17 cellular contexts compared by ENCODE assay signal in the genomic region with DNA sequence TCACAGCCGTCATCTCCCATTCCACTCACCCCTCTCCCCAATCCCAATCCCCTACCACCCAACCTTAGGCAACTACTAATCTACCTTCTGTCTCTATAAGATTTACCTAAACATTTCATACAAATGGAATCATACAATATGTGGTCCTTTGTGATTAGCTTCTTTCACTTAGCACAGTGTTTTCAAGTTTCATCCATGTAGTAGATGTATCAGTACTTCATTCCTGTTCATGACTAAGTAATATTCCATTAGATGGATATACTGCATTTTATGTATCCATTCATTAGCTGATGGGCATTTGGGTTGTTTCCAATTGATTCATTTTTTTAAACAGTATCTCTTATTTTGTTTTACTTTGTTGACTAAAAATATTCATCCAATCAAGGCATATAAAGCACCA.
A peak's percentile ranks its signal among the peaks of the same experiment; 100 is the strongest.
DNase-seq lines count a peak whose midpoint lies in the region; ATAC-seq and TF ChIP-seq lines count a peak whose summit lies in the region.
"Had no signal": no experiment of that assay in that cellular context is flagged by ENCODE, and none has a peak within 500 bp of the region (broad histone marks: within the 10 kb centered on the region; RNA-seq: fewer than 3 reads in every experiment).

No MANE protein-coding gene starts in this region.

- H3K9me3 ChIP-seq in SK-N-SH (no peaks in the 10 kb centered on the region), RWPE2 (ENCODE audit: severe bottlenecking) (no peaks in the 10 kb centered on the region)
- H3K9me3 ChIP-seq: BLaER1 had no signal

- H4K8ac ChIP-seq in mesendoderm (ENCODE audit: low read depth, low read length): no peak overlapping the region

- WGBS in SK-N-SH (ENCODE audit: low lambda C conversion rate): 0% methylated on average over 1 of the region's 1 CpG
- 100% methylated on average over 1 of the region's 1 CpG for WGBS in mesendoderm (ENCODE audit: extremely low coverage, insufficient coverage, low lambda C conversion rate)

- H3K79me1 ChIP-seq in mesendoderm (ENCODE audit: low read length): peaks cover 14% of the 10 kb centered on the region

- no peak overlapping the region for H3K23ac ChIP-seq in mesendoderm (ENCODE audit: low read length)

- H3K79me2 ChIP-seq in SK-N-SH (ENCODE audit: insufficient read depth) (peaks cover 95% of the 10 kb centered on the region), mesendoderm (ENCODE audit: control insufficient read depth, insufficient read depth, low read length) (peaks cover 23% of the 10 kb centered on the region)

- peaks cover 7% of the 10 kb centered on the region; the same call in 1 of the 2 replicates for H4K20me1 ChIP-seq in SK-N-SH (ENCODE audit: insufficient read depth)
- H4K20me1 ChIP-seq: BLaER1 had no signal

- H3K36me3 ChIP-seq in SK-N-SH (replicated peaks in 1 of 2; ENCODE audit: control insufficient read depth in 1 of 2, insufficient read depth in 2 of 2, low read length in 1 of 2) (peaks cover 0 to 9% of the 10 kb centered on the region in 2 experiments), RWPE2 (ENCODE audit: low read depth) (no peaks in the 10 kb centered on the region), mesendoderm (ENCODE audit: control insufficient read depth, insufficient read depth, low read length) (no peaks in the 10 kb centered on the region)
- H3K36me3 ChIP-seq: BLaER1 had no signal

- TF ChIP-seq CTCF in SK-N-SH (IDR thresholded peaks at IDR 0.05) (no peak), RWPE2 (IDR thresholded peaks at IDR 0.05; ENCODE audit: poor library complexity, severe bottlenecking) (no peak)

- H2AK5ac ChIP-seq in mesendoderm (ENCODE audit: low read length): no peak overlapping the region

- H2AFZ ChIP-seq in SK-N-SH (ENCODE audit: low read depth): no peak overlapping the region
- H2AFZ ChIP-seq: GM23338 had no signal

- no peak overlapping the region for H3K56ac ChIP-seq in mesendoderm (ENCODE audit: low read length)

- no peak overlapping the region for H3K4me3 ChIP-seq in SK-N-SH (ENCODE audit: low read depth in 2 of 2, low read length in 1 of 2)
- no peak overlapping the region for H3K4me3 ChIP-seq in RWPE2 (ENCODE audit: severe bottlenecking)
- no peak overlapping the region for H3K4me3 ChIP-seq in mesendoderm (ENCODE audit: low read length)
- H3K4me3 ChIP-seq: BLaER1, GM23338 had no signal

- DNase-seq in SK-N-SH (no peak), RWPE2 (ENCODE audit: low spot score) (no peak), mesendoderm (no peak), GDM1 (lab: John Stamatoyannopoulos, UW) (no peak), NCI-H146 (lab: John Stamatoyannopoulos, UW) (no peak)
- DNase-seq: CD4-positive, alpha-beta memory T cell; DMS53; DND-41; EL; H7 had no signal

- no peak overlapping the region for H3K4me2 ChIP-seq in SK-N-SH
- no peak overlapping the region for H3K4me2 ChIP-seq in mesendoderm (ENCODE audit: low read length)
- H3K4me2 ChIP-seq: BLaER1, GM23338, KMS-11 had no signal

- POLR2A ChIA-PET in SK-N-SH (lab: Yijun Ruan, JAX): no interaction called here

- H3K9me2 ChIP-seq in SK-N-SH: no peaks in the 10 kb centered on the region

- H3F3A ChIP-seq in SK-N-SH (replicated peaks; ENCODE audit: insufficient read depth): peaks cover 56% of the 10 kb centered on the region

- ATAC-seq in SK-N-SH treated with all-trans-retinoic acid at 6 μM for 48 hours (no peak), RWPE2 (ENCODE audit: low read depth) (no peak), GM21529 (IDR thresholded peaks at IDR 0.05; ENCODE audit: unreplicated experiment) (no peak)
- ATAC-seq: GM23338, HCT116 had no signal

- H2BK15ac ChIP-seq in mesendoderm (replicated peaks; ENCODE audit: low read depth): no peak overlapping the region

- CTCF ChIA-PET in SK-N-SH (lab: Yijun Ruan, JAX): interaction anchor here (1.1 to 2.3 kb wide), 3 partner anchors 14 to 29 kb away, joined by 3 to 6 read pairs (median 4); no protein-coding TSS in a partner anchor

- H3K9ac ChIP-seq in SK-N-SH: 0 out of 2 replicates have a peak overlapping the region, but pooled peaks have one; percentile 74
- H3K9ac ChIP-seq in mesendoderm (ENCODE audit: low read length): no peak overlapping the region
- H3K9ac ChIP-seq: BLaER1, KMS-11 had no signal

- TF ChIP-seq EP300 in SK-N-SH (IDR thresholded peaks at IDR 0.05; ENCODE audit: borderline replicate concordance in 1 of 2, low read depth in 1 of 2, low read length in 1 of 2): no peak

- H3K27ac ChIP-seq in SK-N-SH (ENCODE audit: low read depth in 2 of 2, low read length in 1 of 2) (peak overlapping the region in 1 of 2 experiments; percentile 98; a peak in 2 of 4 replicates), RWPE2 (ENCODE audit: poor library complexity, severe bottlenecking) (peak overlapping the region; percentile 96), mesendoderm (ENCODE audit: low read depth, low read length) (no peak overlapping the region)
- H3K27ac ChIP-seq: 22Rv1, BLaER1, KMS-11 had no signal

- no peaks in the 10 kb centered on the region for H3K27me3 ChIP-seq in SK-N-SH (ENCODE audit: insufficient read depth)
- H3K27me3 ChIP-seq in RWPE2 (ENCODE audit: insufficient read depth, poor library complexity, severe bottlenecking): no peaks in the 10 kb centered on the region
- no peaks in the 10 kb centered on the region for H3K27me3 ChIP-seq in mesendoderm (ENCODE audit: insufficient read depth, low read length, poor library complexity)
- H3K27me3 ChIP-seq: BLaER1 had no signal

- H2BK120ac ChIP-seq in mesendoderm (ENCODE audit: low read depth, low read length): peak overlapping the region; percentile 45

- peaks cover 2 to 37% of the 10 kb centered on the region in 2 experiments for H3K4me1 ChIP-seq in SK-N-SH (ENCODE audit: control insufficient read depth in 1 of 2, insufficient read depth in 2 of 2, low read depth in 1 of 2, low read length in 1 of 2)
- peaks cover 42% of the 10 kb centered on the region for H3K4me1 ChIP-seq in RWPE2 (ENCODE audit: insufficient read depth, poor library complexity, severe bottlenecking)
- H3K4me1 ChIP-seq in mesendoderm (ENCODE audit: control insufficient read depth, low read depth, low read length): peaks cover 24% of the 10 kb centered on the region

- no peak overlapping the region for H2BK5ac ChIP-seq in mesendoderm (ENCODE audit: low read length)

- H4K5ac ChIP-seq in mesendoderm (ENCODE audit: low read length): no peak overlapping the region

- no peak for TF ChIP-seq RAD21 in SK-N-SH (IDR thresholded peaks at IDR 0.05; ENCODE audit: low read length)

- no peak overlapping the region for H3K18ac ChIP-seq in mesendoderm (ENCODE audit: low read length)

- H3K4ac ChIP-seq in mesendoderm (ENCODE audit: low read depth, low read length): no peak overlapping the region

TF ChIP-seq in SK-N-SH, 30 proteins besides CTCF, POLR2A, EP300 and RAD21:
- no peak for TF ChIP-seq USF2 (IDR thresholded peaks at IDR 0.05; ENCODE audit: borderline replicate concordance, low read depth, low read length)
- TF ChIP-seq JUND (IDR thresholded peaks at IDR 0.05): no peak
- TF ChIP-seq USF1 (IDR thresholded peaks at IDR 0.05; ENCODE audit: borderline replicate concordance, low read depth): no peak

TF ChIP-seq in SK-N-SH treated with all-trans-retinoic acid at 6 μM for 48 hours, 23 proteins besides CTCF, POLR2A, EP300 and RAD21 (continues in another document):
- TF ChIP-seq PPARA (CRISPR knock-in tag; IDR thresholded peaks at IDR 0.05; ENCODE audit: borderline replicate concordance) (no peak), TCF4 (CRISPR knock-in tag; IDR thresholded peaks at IDR 0.05; ENCODE audit: borderline replicate concordance) (no peak), ISL1 (CRISPR knock-in tag; IDR thresholded peaks at IDR 0.05) (no peak), TOX (CRISPR knock-in tag; IDR thresholded peaks at IDR 0.05; ENCODE audit: borderline replicate concordance) (no peak), OSR1 (CRISPR knock-in tag; IDR thresholded peaks at IDR 0.05) (no peak), ARNTL (CRISPR knock-in tag; IDR thresholded peaks at IDR 0.05; ENCODE audit: borderline replicate concordance, low read depth) (no peak), RARB (CRISPR knock-in tag; IDR thresholded peaks at IDR 0.05) (no peak), ZFP30 (CRISPR knock-in tag; IDR thresholded peaks at IDR 0.05) (no peak), ESRRG (CRISPR knock-in tag; IDR thresholded peaks at IDR 0.05) (no peak)
- TF ChIP-seq, protein P1, sequence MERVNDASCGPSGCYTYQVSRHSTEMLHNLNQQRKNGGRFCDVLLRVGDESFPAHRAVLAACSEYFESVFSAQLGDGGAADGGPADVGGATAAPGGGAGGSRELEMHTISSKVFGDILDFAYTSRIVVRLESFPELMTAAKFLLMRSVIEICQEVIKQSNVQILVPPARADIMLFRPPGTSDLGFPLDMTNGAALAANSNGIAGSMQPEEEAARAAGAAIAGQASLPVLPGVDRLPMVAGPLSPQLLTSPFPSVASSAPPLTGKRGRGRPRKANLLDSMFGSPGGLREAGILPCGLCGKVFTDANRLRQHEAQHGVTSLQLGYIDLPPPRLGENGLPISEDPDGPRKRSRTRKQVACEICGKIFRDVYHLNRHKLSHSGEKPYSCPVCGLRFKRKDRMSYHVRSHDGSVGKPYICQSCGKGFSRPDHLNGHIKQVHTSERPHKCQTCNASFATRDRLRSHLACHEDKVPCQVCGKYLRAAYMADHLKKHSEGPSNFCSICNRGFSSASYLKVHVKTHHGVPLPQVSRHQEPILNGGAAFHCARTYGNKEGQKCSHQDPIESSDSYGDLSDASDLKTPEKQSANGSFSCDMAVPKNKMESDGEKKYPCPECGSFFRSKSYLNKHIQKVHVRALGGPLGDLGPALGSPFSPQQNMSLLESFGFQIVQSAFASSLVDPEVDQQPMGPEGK (CRISPR knock-in tag; IDR thresholded peaks at IDR 0.05; ENCODE audit: borderline replicate concordance): no peak
